8 cellular contexts compared by ENCODE assay signal in the genomic region with DNA sequence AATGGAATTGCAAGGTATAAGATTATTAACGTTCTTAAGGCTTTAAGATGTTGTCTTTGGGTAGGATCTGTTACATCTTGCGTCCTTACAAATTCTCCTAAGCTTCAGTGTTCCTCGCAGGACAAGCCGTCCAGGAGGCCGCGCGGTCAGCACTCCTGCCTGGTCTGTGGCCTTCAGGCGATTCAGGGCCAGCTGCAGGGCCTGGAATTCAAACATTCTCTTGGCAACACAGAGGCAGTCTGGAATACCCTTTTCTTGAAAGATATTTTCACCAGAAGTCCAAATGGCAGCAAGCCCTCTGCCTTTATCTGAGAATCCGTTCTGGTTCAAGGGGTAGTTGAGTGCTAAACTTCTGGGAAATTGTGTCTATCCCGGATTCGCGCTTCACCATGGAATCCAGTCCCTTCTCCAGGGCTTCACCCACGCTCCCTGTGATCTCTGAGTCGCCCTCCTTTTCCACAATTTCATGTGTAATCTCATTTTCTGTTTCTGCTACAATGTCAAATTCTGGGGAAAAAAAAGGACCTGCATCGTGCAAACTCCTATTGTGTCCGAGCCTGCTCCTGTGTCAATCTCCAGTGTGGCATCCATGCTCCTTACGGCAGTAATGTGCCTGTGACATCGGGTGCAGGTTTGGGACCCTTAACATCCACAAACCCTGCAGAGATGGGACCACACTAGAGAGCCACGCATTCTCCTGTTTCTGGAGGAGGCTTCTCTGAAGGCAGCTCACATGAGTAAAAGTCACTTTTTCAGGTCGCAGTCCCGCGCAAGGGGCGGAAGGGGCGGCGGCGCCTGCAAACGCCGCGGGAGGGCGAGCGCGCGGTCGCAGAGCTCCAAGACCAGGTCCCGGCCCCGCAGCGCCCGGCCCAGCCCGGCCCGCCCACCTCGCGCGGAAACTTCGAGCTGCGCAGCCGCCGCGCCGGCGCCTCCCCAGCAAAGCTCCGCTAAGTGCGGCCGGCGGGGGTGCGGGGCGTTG. TPM values are rescaled to one million over a fixed set of nuclear protein-coding genes. Genes with fewer than 3 reads are reported as not detected.
A peak's percentile ranks its signal among the peaks of the same experiment; 100 is the strongest.
DNase-seq lines count a peak whose midpoint lies in the region; ATAC-seq and TF ChIP-seq lines count a peak whose summit lies in the region.

No MANE protein-coding gene starts in this region.

- H2BK15ac ChIP-seq in H9 (ENCODE audit: low read depth, low read length) = no peak overlapping the region

- H2AFZ ChIP-seq in H9 (ENCODE audit: low read length) = peak overlapping the region; percentile 6

- H3K4me3 Mint-ChIP-seq in H9 (peak overlapping the region; percentile 53 to 69), activated B cell treated with CpG ODN at 0.5 μM for 24 hours (peak overlapping the region; percentile 70)

- TF ChIP-seq CTCF in C4-2B (conservative IDR thresholded peaks at IDR 0.05) = peak; percentile 11; the same call in 1 of the 2 replicates
- no peak for TF ChIP-seq CTCF in H9 (conservative IDR thresholded peaks at IDR 0.05)
- TF ChIP-seq CTCF in activated B cell treated with CpG ODN at 0.5 μM for 24 hours (IDR thresholded peaks at IDR 0.05) = no peak

- H3K4me3 ChIP-seq in ectodermal cell (ENCODE audit: insufficient read depth, low read depth, low read length) (peak overlapping the region; percentile 30), subcutaneous abdominal adipose tissue (ENCODE audit: low read depth in 1 of 5, low read length in 5 of 5) (peak overlapping the region; percentile 48 to 70 (median 59))

- POLR2A ChIA-PET in activated B cell treated with CpG ODN at 0.5 μM for 24 hours (lab: Charles Lee) = interaction anchor here (0.6 to 7.1 kb wide), 13 partner anchors 9 to 165 kb away, joined by 3 to 192 read pairs (median 4); a partner anchor contains a TSS

- H3K4me1 Mint-ChIP-seq in H9 = peaks cover 14 to 25% of the 10 kb centered on the region in 2 experiments
- peaks cover 88% of the 10 kb centered on the region for H3K4me1 Mint-ChIP-seq in activated B cell treated with CpG ODN at 0.5 μM for 24 hours

- no peak overlapping the region for H4K8ac ChIP-seq in H9 (replicated peaks; ENCODE audit: insufficient read length, low read depth, low read length)

- DNase-seq in H9 (peak; percentile 63), activated B cell treated with CpG ODN at 0.5 μM for 24 hours (peak; percentile 58), mucosa of gallbladder (ENCODE audit: low spot score) (peak; percentile 36), RPMI8226 (no peak)

- H2BK5ac ChIP-seq in H9 (ENCODE audit: insufficient read length, low read length) = no peak overlapping the region

- no peak overlapping the region for H3K18ac ChIP-seq in H9 (ENCODE audit: insufficient read length, low read depth, low read length)

- no peak overlapping the region for H3K4ac ChIP-seq in H9 (ENCODE audit: low read depth, low read length)

- no peaks in the 10 kb centered on the region for H3K9me3 ChIP-seq in H9 (ENCODE audit: control insufficient read depth, low read depth, low read length)
- no peaks in the 10 kb centered on the region for H3K9me3 ChIP-seq in ectodermal cell (ENCODE audit: control insufficient read depth, low read length)
- no peaks in the 10 kb centered on the region for H3K9me3 ChIP-seq in subcutaneous abdominal adipose tissue (ENCODE audit: control insufficient read depth in 5 of 5, low read length in 5 of 5)

- no peaks in the 10 kb centered on the region for H4K20me1 ChIP-seq in H9 (ENCODE audit: control insufficient read depth, insufficient read depth, insufficient read length)

- H3K56ac ChIP-seq in H9 (ENCODE audit: insufficient read length, low read depth, low read length) = no peak overlapping the region

- intact Hi-C loops in activated B cell treated with CpG ODN at 0.5 μM for 24 hours (cut with micrococcal nuclease) = loop anchor here (1.0 to 10.0 kb wide), 3 partner anchors 40 to 108 kb away; no protein-coding TSS in a partner anchor

- no peak overlapping the region for H2BK12ac ChIP-seq in H9 (ENCODE audit: insufficient read length, low read depth, low read length)

- ATAC-seq in activated B cell treated with CpG ODN at 0.5 μM for 24 hours (ENCODE audit: low read depth) = peak; percentile 43
- no peak for ATAC-seq in GM21737 (IDR thresholded peaks at IDR 0.05; ENCODE audit: unreplicated experiment)

- H4K91ac ChIP-seq in H9 (ENCODE audit: insufficient read length, low read depth, low read length) = no peak overlapping the region

- H3K9ac ChIP-seq in H9 (ENCODE audit: extremely low read depth, insufficient read length, low read length) (peak overlapping the region; percentile 2), subcutaneous abdominal adipose tissue (ENCODE audit: low read length in 5 of 5) (no peak overlapping the region)

- no peak overlapping the region for H3K14ac ChIP-seq in H9 (ENCODE audit: insufficient read depth, low read length)

- H3K36me3 Mint-ChIP-seq in H9 (ENCODE audit: insufficient read depth in 1 of 3, low read depth in 3 of 3) (peaks cover 6 to 17% (median 8%) of the 10 kb centered on the region in 3 experiments), activated B cell treated with CpG ODN at 0.5 μM for 24 hours (ENCODE audit: low read depth) (no peaks in the 10 kb centered on the region)

- H3K79me2 ChIP-seq in H9 (ENCODE audit: insufficient read depth, low read length) = no peaks in the 10 kb centered on the region; the same call in 1 of the 2 replicates

- H3K27ac Mint-ChIP-seq in H9 (no peak overlapping the region), activated B cell treated with CpG ODN at 0.5 μM for 24 hours (peak overlapping the region; percentile 64)

- no peak overlapping the region for H3K23ac ChIP-seq in H9 (ENCODE audit: insufficient read length, low read depth, low read length)

- WGBS in H9 (ENCODE audit: extremely low coverage, insufficient read length, low lambda C conversion rate) = no CpG with 5 or more reads among the region's 56 CpGs
- WGBS in ectodermal cell, 2 experiments = 25% methylated on average over 56 of the region's 56 CpGs

- no peaks in the 10 kb centered on the region for H3K27me3 ChIP-seq in H9 (ENCODE audit: insufficient read depth, low read length)
- peaks cover 10% of the 10 kb centered on the region for H3K27me3 ChIP-seq in ectodermal cell (ENCODE audit: control insufficient read depth, insufficient read depth, low read length, poor library complexity, severe bottlenecking)
- peaks cover 0 to 6% (median 3%) of the 10 kb centered on the region in 5 donors for H3K27me3 ChIP-seq in subcutaneous abdominal adipose tissue (ENCODE audit: control insufficient read depth in 5 of 5, insufficient read depth in 4 of 5, low read length in 5 of 5)

- CTCF ChIA-PET in activated B cell treated with CpG ODN at 0.5 μM for 24 hours (lab: Charles Lee) = interaction anchor here (0.6 to 1.8 kb wide), 13 partner anchors 16 to 165 kb away, joined by 3 to 8 read pairs (median 3); a partner anchor contains a TSS

- no peak overlapping the region for H2BK120ac ChIP-seq in H9 (ENCODE audit: low read depth, low read length, poor library complexity, severe bottlenecking)

- peak overlapping the region; percentile 53 for H3K4me2 ChIP-seq in H9 (ENCODE audit: insufficient read depth, insufficient read length, low read length)

- H3K4me1 ChIP-seq in H9 (ENCODE audit: insufficient read depth, low read length) = peaks cover 5% of the 10 kb centered on the region; the same call in 1 of the 2 replicates
- H3K4me1 ChIP-seq in ectodermal cell (ENCODE audit: control insufficient read depth, insufficient read depth, low read length) = peaks cover 11% of the 10 kb centered on the region
- H3K4me1 ChIP-seq in subcutaneous abdominal adipose tissue (ENCODE audit: control insufficient read depth in 5 of 5, insufficient read depth in 5 of 5, low read length in 5 of 5) = peaks cover 3 to 12% (median 6%) of the 10 kb centered on the region in 5 donors

- H3K23me2 ChIP-seq in H9 (ENCODE audit: insufficient read length, low read depth, low read length, poor library complexity, severe bottlenecking) = peaks cover 5% of the 10 kb centered on the region

- no peak overlapping the region for H2BK20ac ChIP-seq in H9 (ENCODE audit: low read depth, low read length, poor library complexity, severe bottlenecking)

- H3K27me3 Mint-ChIP-seq in H9 (ENCODE audit: low read depth) = peaks cover 24% of the 10 kb centered on the region
- H3K27me3 Mint-ChIP-seq in activated B cell treated with CpG ODN at 0.5 μM for 24 hours = peaks cover 2% of the 10 kb centered on the region

- H3K9me3 Mint-ChIP-seq in H9 = peaks cover 9 to 10% of the 10 kb centered on the region in 2 experiments
- H3K9me3 Mint-ChIP-seq in activated B cell treated with CpG ODN at 0.5 μM for 24 hours = peaks cover 3% of the 10 kb centered on the region

- H3K36me3 ChIP-seq in ectodermal cell (ENCODE audit: control insufficient read depth, insufficient read depth, low read length) = no peaks in the 10 kb centered on the region
- no peaks in the 10 kb centered on the region for H3K36me3 ChIP-seq in subcutaneous abdominal adipose tissue (ENCODE audit: control insufficient read depth in 5 of 5, insufficient read depth in 5 of 5, low read length in 5 of 5)

- no peak overlapping the region for H2AK5ac ChIP-seq in H9 (ENCODE audit: insufficient read length, low read length)

- H3K79me1 ChIP-seq in H9 (ENCODE audit: insufficient read depth, low read depth, low read length, poor library complexity, severe bottlenecking) = no peaks in the 10 kb centered on the region

- H3T11ph ChIP-seq in H9 (ENCODE audit: low read length) = no peak overlapping the region

- H3K27ac ChIP-seq in C4-2B (no peak overlapping the region), H9 (ENCODE audit: insufficient read length, low read depth, low read length) (no peak overlapping the region), ectodermal cell (ENCODE audit: insufficient read depth, low read depth, low read length, poor library complexity, severe bottlenecking) (no peak overlapping the region), subcutaneous abdominal adipose tissue (ENCODE audit: low read depth, low read length) (no peak overlapping the region)

- H4K5ac ChIP-seq in H9 (ENCODE audit: insufficient read length, low read depth, low read length) = no peak overlapping the region

RNA-seq across cellular contexts. Expression of a gene that starts 25.3 kb away (rescaled TPM):
- total RNA-seq in H9 (2021) (64.4 and 68.3 TPM in 2 replicates), activated B cell treated with CpG ODN at 0.5 μM for 24 hours (159 and 180 TPM in 2 replicates), mucosa of gallbladder (71.3 TPM)
- polyA plus RNA-seq in ectodermal cell (2013, experiment 1 of 4) = 19.2 TPM
- 24.2 TPM for polyA plus RNA-seq in ectodermal cell (2013, experiment 2 of 4)
- polyA plus RNA-seq in ectodermal cell (2013, experiment 3 of 4) = 16.9 TPM
- 21.6 TPM for polyA plus RNA-seq in ectodermal cell (2013, experiment 4 of 4)
